ENCODE assay signal across 18 cellular contexts in genomic region chr17:7992516-7992915, GRCh38. TPM values are rescaled to one million over a fixed set of nuclear protein-coding genes. Genes with fewer than 3 reads are reported as not detected.
DNase-seq lines count a peak whose midpoint lies in the region; ATAC-seq and TF ChIP-seq lines count a peak whose summit lies in the region.
"Had no signal": no experiment of that assay in that cellular context is flagged by ENCODE, and none has a peak within 500 bp of the region (broad histone marks: within the 10 kb centered on the region; RNA-seq: fewer than 3 reads in every experiment).

No MANE protein-coding gene starts in this region.

- H3K27ac ChIP-seq in RWPE2 (ENCODE audit: poor library complexity, severe bottlenecking) (peak overlapping the region; percentile 12), upper lobe of right lung (no peak overlapping the region)
- H3K27ac ChIP-seq: Peyer's patch, testis had no signal

- TF ChIP-seq CTCF in RWPE2 (IDR thresholded peaks at IDR 0.05; ENCODE audit: poor library complexity, severe bottlenecking) (no peak), fibroblast of the aortic adventitia (IDR thresholded peaks at IDR 0.05; ENCODE audit: insufficient read depth, low read length) (no peak), upper lobe of right lung (IDR thresholded peaks at IDR 0.05) (no peak), BE2C (IDR thresholded peaks at IDR 0.05; ENCODE audit: low read depth, low read length) (no peak), omental fat pad (IDR thresholded peaks at IDR 0.05) (no peak)

- H3K4me1 ChIP-seq in RWPE2 (ENCODE audit: insufficient read depth, poor library complexity, severe bottlenecking): peaks cover 5% of the 10 kb centered on the region
- H3K4me1 ChIP-seq in upper lobe of right lung: peaks cover 6% of the 10 kb centered on the region
- H3K4me1 ChIP-seq in BE2C: no peaks in the 10 kb centered on the region
- H3K4me1 ChIP-seq: testis had no signal

- no peaks in the 10 kb centered on the region for H3K27me3 ChIP-seq in RWPE2 (ENCODE audit: insufficient read depth, poor library complexity, severe bottlenecking)
- peaks cover 28% of the 10 kb centered on the region for H3K27me3 ChIP-seq in upper lobe of right lung
- no peaks in the 10 kb centered on the region for H3K27me3 ChIP-seq in BE2C
- H3K27me3 ChIP-seq: Peyer's patch, testis had no signal

- intact Hi-C loops in upper lobe of right lung (cut with DNase I): loop anchor here (5.0 kb wide), 2 partner anchors 80 to 130 kb away; no protein-coding TSS in a partner anchor

- H3K4me3 ChIP-seq in RWPE2 (ENCODE audit: severe bottlenecking) (no peak overlapping the region), fibroblast of the aortic adventitia (ENCODE audit: low read depth, low read length) (no peak overlapping the region), upper lobe of right lung (no peak overlapping the region), BE2C (ENCODE audit: low read depth, low read length) (no peak overlapping the region)
- H3K4me3 ChIP-seq: Peyer's patch, testis had no signal

- no peaks in the 10 kb centered on the region for H3K36me3 ChIP-seq in RWPE2 (ENCODE audit: low read depth)
- no peaks in the 10 kb centered on the region for H3K36me3 ChIP-seq in upper lobe of right lung
- no peaks in the 10 kb centered on the region for H3K36me3 ChIP-seq in BE2C
- H3K36me3 ChIP-seq: Peyer's patch had no signal

- H3K9me3 ChIP-seq in RWPE2 (ENCODE audit: severe bottlenecking) (no peaks in the 10 kb centered on the region), upper lobe of right lung (no peaks in the 10 kb centered on the region), BE2C (no peaks in the 10 kb centered on the region)
- H3K9me3 ChIP-seq: Peyer's patch, testis had no signal

- DNase-seq in HCEC 1CT (peak; percentile 42), RWPE2 (ENCODE audit: low spot score) (no peak), fibroblast of the aortic adventitia (ENCODE audit: low read depth) (peak; percentile 50), upper lobe of right lung (no peak), NCI-H2029 (lab: John Stamatoyannopoulos, UW) (no peak), BE2C (no peak), omental fat pad (ENCODE audit: low spot score) (no peak)
- DNase-seq: activated naive CD8-positive, alpha-beta T cell treated with anti-CD3 and anti-CD28 coated beads for 36 hours; cerebellar nuclear complex; H9; head of caudate nucleus; KG1; NCI-H1694; NCI-H524; Peyer's patch; T-helper 17 cell; testis had no signal

- ATAC-seq in RWPE2 (ENCODE audit: low read depth) (peak; percentile 76), upper lobe of right lung (peak; percentile 55), omental fat pad (ENCODE audit: low FRiP score) (no peak)
- ATAC-seq: T-helper 17 cell had no signal

RNA-seq across cellular contexts. Expression of gene GUCY2D, which starts 9.9 kb away (rescaled TPM):
- total RNA-seq in fibroblast of the aortic adventitia (ENCODE audit: low replicate concordance) (not detected in 2 replicates), upper lobe of right lung (2.6 TPM), omental fat pad (under 1 TPM in 2 of 4 donors, not detected in 2; 0.09 to 0.12 TPM)
- not detected for polyA plus RNA-seq in BE2C (2012; ENCODE audit: insufficient read depth, insufficient read length, low read depth)
- total RNA-seq: activated naive CD8-positive, alpha-beta T cell treated with anti-CD3 and anti-CD28 coated beads for 36 hours; Peyer's patch; pulmonary artery endothelial cell had no signal

RNA-seq across cellular contexts. Expression of gene ALOX15B, which starts 46.3 kb away (rescaled TPM):
- total RNA-seq in fibroblast of the aortic adventitia (ENCODE audit: low replicate concordance) (0.57 TPM in 1 of 2 replicates, not detected in the other), upper lobe of right lung (80.2 TPM), omental fat pad (1 to 10 TPM; 3.8 to 9.8 (median 8.2) TPM)
- 0.25 TPM for polyA plus RNA-seq in BE2C (2012; ENCODE audit: insufficient read depth, insufficient read length, low read depth)
- total RNA-seq: H9, pulmonary artery endothelial cell, T-helper 17 cell had no signal

Comparison
In these comparisons a context has a peak if more than half of its experiments do, and no peak if none do; other contexts are left out.
1. DNase-seq: peak in HCEC 1CT (single experiment) and fibroblast of the aortic adventitia (single experiment); none in RWPE2 (single experiment), upper lobe of right lung (single experiment), NCI-H2029 (single experiment), BE2C (single experiment) and omental fat pad (single experiment).